ENCODE assay signal across 1 cellular context in genomic region chr12:124866195-124866882, GRCh38.
TF ChIP-seq lines count a peak whose summit lies in the region.

No MANE protein-coding gene starts in this region.

TF ChIP-seq in K562, 482 proteins besides CTCF, POLR2A, EP300 and RAD21:
- no peak for TF ChIP-seq CREB3 (tag; conservative IDR thresholded peaks at IDR 0.05; ENCODE audit: low read depth)
- no peak for TF ChIP-seq RCOR1 (IDR thresholded peaks at IDR 0.05; ENCODE audit: borderline replicate concordance in 1 of 2, low read depth in 2 of 2, low read length in 2 of 2)
- no peak for TF ChIP-seq CEBPB (tag; IDR thresholded peaks at IDR 0.05)
- 0 out of 2 replicates have a peak, but pooled peaks have one; percentile 61 for TF ChIP-seq ARID3A (IDR thresholded peaks at IDR 0.05; ENCODE audit: borderline replicate concordance, low read depth, low read length)
- 0 out of 2 replicates have a peak, but pooled peaks have one; percentile 32 for TF ChIP-seq FOXP4 (CRISPR knock-in tag; IDR thresholded peaks at IDR 0.05; ENCODE audit: borderline replicate concordance)
- 0 out of 2 replicates have a peak, but pooled peaks have one; percentile 14 for TF ChIP-seq PTBP1 (IDR thresholded peaks at IDR 0.05; ENCODE audit: low read depth, low read length)
- TF ChIP-seq CBX3 (IDR thresholded peaks at IDR 0.05; ENCODE audit: borderline replicate concordance in 1 of 2, low read length in 2 of 2) = 0 out of 3 replicates have a peak, but pooled peaks of 1 of the 2 experiments have one; percentile 2
- peak; percentile 52; the same call in 1 of the 2 replicates for TF ChIP-seq SPI1 (IDR thresholded peaks at IDR 0.05; ENCODE audit: borderline replicate concordance, low read depth, low read length)
- peak; percentile 98 for TF ChIP-seq DACH1 (IDR thresholded peaks at IDR 0.05; ENCODE audit: partially characterized antibody)
- 0 out of 2 replicates have a peak, but pooled peaks have one; percentile 30 for TF ChIP-seq GATAD2B (IDR thresholded peaks at IDR 0.05; ENCODE audit: borderline replicate concordance)
- TF ChIP-seq CUX1 (CRISPR knock-in tag; IDR thresholded peaks at IDR 0.05) = 0 out of 2 replicates have a peak, but pooled peaks have one; percentile 38
- TF ChIP-seq DPF2 (IDR thresholded peaks at IDR 0.05) = no peak
